In the genomic region with DNA sequence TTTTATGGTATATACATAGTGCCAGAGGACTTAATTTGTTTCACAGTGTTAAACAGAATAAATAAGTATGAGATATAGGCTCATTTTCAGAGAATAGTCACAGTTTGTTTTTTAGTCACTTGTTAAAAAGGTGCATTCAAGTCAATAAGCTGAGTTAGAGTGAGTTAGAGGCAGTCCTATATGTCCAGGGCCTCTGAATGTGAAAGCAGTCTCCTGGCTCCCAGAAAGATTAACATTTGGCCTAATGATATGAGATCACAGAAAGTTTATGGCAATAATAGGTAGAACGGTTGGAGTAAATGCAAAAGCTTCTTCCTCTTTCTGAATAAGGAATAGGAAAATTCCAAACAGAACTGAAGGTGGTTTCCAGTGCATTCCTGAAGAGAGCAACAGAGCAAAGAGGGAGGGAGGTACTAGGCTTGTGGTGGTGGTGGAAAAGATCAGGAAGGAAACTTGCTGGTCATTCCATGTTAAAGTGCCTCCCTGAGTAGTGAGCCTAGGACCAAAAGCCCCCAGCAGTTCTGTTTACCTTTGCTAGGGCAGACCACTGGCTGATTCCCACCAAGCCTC, we compare ENCODE assay signal across 1 cellular context.
TF ChIP-seq lines count a peak whose summit lies in the region.

No MANE protein-coding gene starts in this region.

TF ChIP-seq in HepG2, 621 proteins besides CTCF, POLR2A, EP300 and RAD21 (continued from another document):
- TF ChIP-seq SKIL (CRISPR knock-in tag; IDR thresholded peaks at IDR 0.05; ENCODE audit: borderline replicate concordance), result no peak
- no peak for TF ChIP-seq ZNF354B (CRISPR knock-in tag; IDR thresholded peaks at IDR 0.05)
- TF ChIP-seq, protein P1, sequence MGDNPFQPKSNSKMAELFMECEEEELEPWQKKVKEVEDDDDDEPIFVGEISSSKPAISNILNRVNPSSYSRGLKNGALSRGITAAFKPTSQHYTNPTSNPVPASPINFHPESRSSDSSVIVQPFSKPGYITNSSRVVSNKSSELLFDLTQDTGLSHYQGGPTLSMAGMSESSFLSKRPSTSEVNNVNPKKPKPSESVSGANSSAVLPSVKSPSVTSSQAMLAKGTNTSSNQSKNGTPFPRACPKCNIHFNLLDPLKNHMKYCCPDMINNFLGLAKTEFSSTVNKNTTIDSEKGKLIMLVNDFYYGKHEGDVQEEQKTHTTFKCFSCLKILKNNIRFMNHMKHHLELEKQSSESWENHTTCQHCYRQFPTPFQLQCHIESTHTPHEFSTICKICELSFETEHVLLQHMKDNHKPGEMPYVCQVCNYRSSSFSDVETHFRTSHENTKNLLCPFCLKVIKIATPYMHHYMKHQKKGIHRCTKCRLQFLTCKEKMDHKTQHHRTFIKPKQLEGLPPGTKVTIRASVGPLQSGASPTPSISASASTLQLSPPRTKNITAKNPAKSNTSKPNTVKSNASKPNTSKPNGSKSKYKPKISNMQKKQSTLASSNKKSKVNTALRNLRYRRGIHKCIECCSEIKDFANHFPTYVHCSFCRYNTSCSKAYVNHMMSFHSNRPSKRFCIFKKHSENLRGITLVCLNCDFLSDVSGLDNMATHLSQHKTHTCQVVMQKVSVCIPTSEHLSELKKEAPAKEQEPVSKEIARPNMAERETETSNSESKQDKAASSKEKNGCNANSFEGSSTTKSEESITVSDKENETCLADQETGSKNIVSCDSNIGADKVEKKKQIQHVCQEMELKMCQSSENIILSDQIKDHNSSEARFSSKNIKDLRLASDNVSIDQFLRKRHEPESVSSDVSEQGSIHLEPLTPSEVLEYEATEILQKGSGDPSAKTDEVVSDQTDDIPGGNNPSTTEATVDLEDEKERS (CRISPR knock-in tag; IDR thresholded peaks at IDR 0.05), result no peak
- no peak for TF ChIP-seq KLF15 (CRISPR knock-in tag; IDR thresholded peaks at IDR 0.05; ENCODE audit: borderline replicate concordance)
- no peak for TF ChIP-seq TP53 (CRISPR knock-in tag; conservative IDR thresholded peaks at IDR 0.05)
